21 cellular contexts compared by ENCODE assay signal in the genomic region with DNA sequence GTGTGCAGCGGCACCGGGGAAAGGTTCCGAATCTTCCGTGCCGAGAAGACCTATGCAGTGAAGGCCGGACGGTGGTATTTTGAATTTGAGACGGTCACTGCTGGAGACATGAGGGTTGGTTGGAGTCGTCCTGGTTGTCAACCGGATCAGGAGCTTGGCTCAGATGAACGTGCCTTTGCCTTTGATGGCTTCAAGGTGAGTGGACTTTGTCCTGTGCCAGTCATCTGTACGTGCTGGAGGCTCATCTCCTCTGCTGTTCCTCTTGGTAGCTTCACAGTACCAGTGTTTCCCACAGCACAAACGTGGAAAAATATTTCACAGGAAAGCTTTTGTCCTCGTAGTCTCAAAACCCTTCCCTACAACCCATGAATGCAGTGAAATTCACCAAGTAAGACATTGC.
DNase-seq lines count a peak whose midpoint lies in the region; ATAC-seq and TF ChIP-seq lines count a peak whose summit lies in the region.
"Had no signal": no experiment of that assay in that cellular context is flagged by ENCODE, and none has a peak within 500 bp of the region (broad histone marks: within the 10 kb centered on the region; RNA-seq: fewer than 3 reads in every experiment).

No MANE protein-coding gene starts in this region.

- no peak for DNase-seq in cardiac muscle cell (ENCODE audit: low read depth in 1 of 2, low spot score in 1 of 2)
- no peak for DNase-seq in Right ventricle myocardium inferior (ENCODE audit: missing footprints)
- no peak for DNase-seq in left ventricle myocardium superior
- no peak for DNase-seq in right cardiac atrium
- DNase-seq: 8988T; ACHN; BE2C; C1 segment of cervical spinal cord; CD4-positive, alpha-beta memory T cell; CD4-positive, CD25-positive, alpha-beta regulatory T cell; CD8-positive, alpha-beta memory T cell; COR-L47; DMS 273 treated with DMSO at 0.1 percent for 48 hours; DMS153; DMS53; DMS79; DND-41; EL; GDM1 had no signal

- 86% methylated on average over 14 of the region's 14 CpGs for WGBS in right cardiac atrium

- intact Hi-C loops in Right ventricle myocardium inferior (cut with DNase I) (no loop called here), left ventricle myocardium superior (cut with micrococcal nuclease) (no loop called here), right cardiac atrium (cut with DNase I) (no loop called here)

- H3K27ac ChIP-seq in cardiac muscle cell (peak overlapping the region; percentile 12), right cardiac atrium (ENCODE audit: low read length) (no peak overlapping the region)
- H3K27ac ChIP-seq: BLaER1 had no signal

- no peak for ATAC-seq in Right ventricle myocardium inferior
- peak; percentile 6 for ATAC-seq in left ventricle myocardium superior
- ATAC-seq in right cardiac atrium = no peak
- ATAC-seq: GM12878 had no signal

- H3K36me3 ChIP-seq in cardiac muscle cell = peaks cover 36% of the 10 kb centered on the region
- H3K36me3 ChIP-seq: BE2C, BLaER1 had no signal

- H3K27me3 ChIP-seq in cardiac muscle cell = no peaks in the 10 kb centered on the region
- H3K27me3 ChIP-seq in right cardiac atrium (ENCODE audit: control insufficient read depth, insufficient read depth) = no peaks in the 10 kb centered on the region
- H3K27me3 ChIP-seq: BE2C, BLaER1 had no signal

- H3K4me3 ChIP-seq in cardiac muscle cell (no peak overlapping the region), right cardiac atrium (ENCODE audit: low read length) (no peak overlapping the region)
- H3K4me3 ChIP-seq: BLaER1, GM12878 had no signal

- H3K4me1 ChIP-seq in cardiac muscle cell (ENCODE audit: low read depth) = no peaks in the 10 kb centered on the region
- no peaks in the 10 kb centered on the region for H3K4me1 ChIP-seq in right cardiac atrium (ENCODE audit: control insufficient read depth, insufficient read depth, low read length)
- H3K4me1 ChIP-seq: BE2C had no signal

- no peak for TF ChIP-seq CTCF in cardiac muscle cell (IDR thresholded peaks at IDR 0.05; ENCODE audit: low read depth, low read length)

- no peaks in the 10 kb centered on the region for H3K9me3 ChIP-seq in cardiac muscle cell (ENCODE audit: low read depth)
- H3K9me3 ChIP-seq in right cardiac atrium (ENCODE audit: control insufficient read depth, low read length) = no peaks in the 10 kb centered on the region
- H3K9me3 ChIP-seq: BE2C, BLaER1 had no signal
